In the genomic region with DNA sequence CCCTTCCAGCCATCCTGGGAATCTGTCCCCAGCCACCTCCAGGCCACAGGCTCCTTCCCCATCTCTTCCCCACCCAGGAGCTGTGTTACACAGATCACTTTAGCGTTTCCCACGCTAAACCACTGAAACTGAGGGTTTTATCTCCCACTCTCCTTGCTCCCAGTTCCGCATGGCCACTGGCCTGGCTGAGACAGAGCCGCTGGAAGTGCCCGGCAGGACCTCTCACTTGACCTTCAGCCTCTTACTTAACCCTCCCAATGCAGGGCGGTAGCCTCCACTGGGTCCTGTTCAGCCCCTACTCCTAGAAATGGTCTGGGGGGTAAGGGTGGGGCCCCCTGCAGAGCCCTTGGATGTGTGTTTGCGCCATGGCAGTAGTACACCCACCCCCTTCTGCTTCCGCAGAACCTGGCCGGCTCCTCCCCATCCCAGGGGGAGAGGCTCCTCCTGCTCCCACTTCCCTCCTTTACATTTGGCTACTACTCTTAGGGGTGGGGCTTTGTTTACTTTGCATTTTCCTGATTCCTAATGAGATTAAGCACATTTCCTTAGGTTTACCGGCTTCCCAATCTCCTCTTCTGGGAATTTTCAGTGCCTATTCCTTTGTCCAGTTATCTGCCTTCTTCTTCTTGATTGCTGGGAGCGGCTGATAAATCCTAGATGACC, we compare ENCODE assay signal across 10 cellular contexts. TPM values are rescaled to one million over a fixed set of nuclear protein-coding genes. Genes with fewer than 3 reads are reported as not detected.
DNase-seq lines count a peak whose midpoint lies in the region; ATAC-seq and TF ChIP-seq lines count a peak whose summit lies in the region.
"Not testable (repeated sequence)": the region's sequence is repeated elsewhere in the genome, so short reads cannot be mapped to it uniquely, and the experiment has no call there.
"Had no signal": no experiment of that assay in that cellular context is flagged by ENCODE, and none has a peak within 500 bp of the region (broad histone marks: within the 10 kb centered on the region; RNA-seq: fewer than 3 reads in every experiment).

No MANE protein-coding gene starts in this region.

- peak overlapping the region; percentile 67 for H3K27ac Mint-ChIP-seq in dendritic cell treated with granulocyte-macrophage colony-stimulating factor and Interleukin-4, amounts not matched to agents 40 ng/mL and 50 ng/mL, for 4 days

- H3K27me3 Mint-ChIP-seq in dendritic cell treated with granulocyte-macrophage colony-stimulating factor and Interleukin-4, amounts not matched to agents 40 ng/mL and 50 ng/mL, for 4 days = not testable (repeated sequence)

- H4K91ac ChIP-seq in trophoblast cell (ENCODE audit: low read depth, low read length) = peak overlapping the region; percentile 79

- WGBS in HUES64 = 27% methylated on average over 7 of the region's 11 CpGs
- WGBS in hepatocyte (ENCODE audit: low lambda C conversion rate, missing lambda C conversion rate) = 48% methylated on average over 11 of the region's 11 CpGs
- 55% methylated on average over 7 of the region's 11 CpGs for WGBS in right lobe of liver (ENCODE audit: insufficient coverage, low coverage, low lambda C conversion rate, missing lambda C conversion rate)
- no CpG with 5 or more reads among the region's 11 CpGs for WGBS in trophoblast cell (ENCODE audit: extremely low coverage, insufficient coverage, insufficient read length)

- not testable (repeated sequence) for H3K79me2 ChIP-seq in hepatocyte; trophoblast cell (ENCODE audit: control insufficient read depth, insufficient read depth, low read length, poor library complexity)

- peak; percentile 57 for DNase-seq in SK-N-MC (ENCODE audit: low read depth, low spot score)
- DNase-seq in hepatocyte (ENCODE audit: low spot score); right lobe of liver; trophoblast cell: not testable (repeated sequence)

- H3K4me1 Mint-ChIP-seq in dendritic cell treated with granulocyte-macrophage colony-stimulating factor and Interleukin-4, amounts not matched to agents 40 ng/mL and 50 ng/mL, for 4 days (ENCODE audit: low read depth) = peaks cover 20% of the 10 kb centered on the region

- not testable (repeated sequence) for H2BK5ac ChIP-seq in trophoblast cell (ENCODE audit: low read depth, low read length, poor library complexity)

- H3K4me3 ChIP-seq in HUES64 (ENCODE audit: low read length) (peak overlapping the region; percentile 27; the same call in 1 of the 2 replicates), SK-N-MC (peak overlapping the region; percentile 74)
- H3K4me3 ChIP-seq in hepatocyte; right lobe of liver; trophoblast cell (ENCODE audit: low read depth, low read length): not testable (repeated sequence)

- H3K36me3 ChIP-seq in ES-I3 (ENCODE audit: insufficient read depth, low read length); HUES64 (ENCODE audit: insufficient read depth, low read length); SK-N-MC (ENCODE audit: insufficient read depth, low read length); hepatocyte (replicated peaks; ENCODE audit: insufficient read depth, low read depth); right lobe of liver; trophoblast cell (ENCODE audit: control insufficient read depth in 1 of 2, insufficient read depth in 2 of 2, low read length in 2 of 2): not testable (repeated sequence)

- peak overlapping the region; percentile 2 for H2BK12ac ChIP-seq in trophoblast cell (ENCODE audit: low read length)

- peak overlapping the region; percentile 0 for H3K14ac ChIP-seq in trophoblast cell (ENCODE audit: low read length)

- peak overlapping the region; percentile 25 for H4K8ac ChIP-seq in trophoblast cell (ENCODE audit: low read depth, low read length)

- not testable (repeated sequence) for H3K9me2 ChIP-seq in hepatocyte (replicated peaks; ENCODE audit: insufficient read depth)

- H3K9me3 Mint-ChIP-seq in dendritic cell treated with granulocyte-macrophage colony-stimulating factor and Interleukin-4, amounts not matched to agents 40 ng/mL and 50 ng/mL, for 4 days = not testable (repeated sequence)

- intact Hi-C loops in dendritic cell treated with granulocyte-macrophage colony-stimulating factor and Interleukin-4, amounts not matched to agents 40 ng/mL and 50 ng/mL, for 4 days (cut with micrococcal nuclease); right lobe of liver (cut with DNase I): not testable (repeated sequence)

- peaks cover 20% of the 10 kb centered on the region for H3K79me1 ChIP-seq in trophoblast cell (ENCODE audit: low read length)

- not testable (repeated sequence) for H3K9me3 ChIP-seq in ES-I3 (ENCODE audit: control insufficient read depth, insufficient read depth, low read length); HUES64 (ENCODE audit: insufficient read depth, low read depth, low read length); SK-N-MC (ENCODE audit: low read depth, low read length); hepatocyte (ENCODE audit: low read depth); right lobe of liver; trophoblast cell (ENCODE audit: insufficient read depth, low read depth, low read length)

- TF ChIP-seq CTCF in hepatocyte (IDR thresholded peaks at IDR 0.05; ENCODE audit: poor library complexity); right lobe of liver (IDR thresholded peaks at IDR 0.05): not testable (repeated sequence)

- H2AFZ ChIP-seq in hepatocyte; trophoblast cell (ENCODE audit: insufficient read depth, low read length, poor library complexity): not testable (repeated sequence)

- not testable (repeated sequence) for H3K36me3 Mint-ChIP-seq in dendritic cell treated with granulocyte-macrophage colony-stimulating factor and Interleukin-4, amounts not matched to agents 40 ng/mL and 50 ng/mL, for 4 days (ENCODE audit: low read depth)

- H3K23ac ChIP-seq in trophoblast cell (ENCODE audit: low read length) = not testable (repeated sequence)

- H3K4me2 ChIP-seq in hepatocyte; trophoblast cell (ENCODE audit: low read length): not testable (repeated sequence)

- TF ChIP-seq POLR2A in right lobe of liver (IDR thresholded peaks at IDR 0.05) = not testable (repeated sequence)

- H3K9ac ChIP-seq in ES-I3 (ENCODE audit: low read depth, low read length) (peak overlapping the region; percentile 39), HUES64 (ENCODE audit: low read depth, low read length) (peak overlapping the region; percentile 13; the same call in 1 of the 2 replicates), SK-N-MC (ENCODE audit: insufficient read length) (peak overlapping the region; percentile 67)
- not testable (repeated sequence) for H3K9ac ChIP-seq in trophoblast cell (ENCODE audit: low read length)

- H3K4me3 Mint-ChIP-seq in dendritic cell treated with granulocyte-macrophage colony-stimulating factor and Interleukin-4, amounts not matched to agents 40 ng/mL and 50 ng/mL, for 4 days = not testable (repeated sequence)

- H3K4me1 ChIP-seq in ES-I3 (ENCODE audit: insufficient read depth, low read length) (peaks cover 30% of the 10 kb centered on the region; the same call in 1 of the 2 replicates), HUES64 (ENCODE audit: insufficient read depth, low read length) (peaks cover 36% of the 10 kb centered on the region), hepatocyte (ENCODE audit: insufficient read depth) (peaks cover 43% of the 10 kb centered on the region), trophoblast cell (ENCODE audit: control insufficient read depth in 1 of 2, insufficient read depth in 2 of 2, low read length in 2 of 2) (peaks cover 4 to 22% of the 10 kb centered on the region in 2 experiments)
- H3K4me1 ChIP-seq in right lobe of liver = not testable (repeated sequence)

- peak overlapping the region; percentile 11 for H4K12ac ChIP-seq in trophoblast cell (ENCODE audit: low read depth, low read length)

- H3K27me3 ChIP-seq in HUES64 (ENCODE audit: insufficient read depth, low read length); hepatocyte; right lobe of liver; trophoblast cell (ENCODE audit: insufficient read depth, low read length): not testable (repeated sequence)

- not testable (repeated sequence) for H3K18ac ChIP-seq in trophoblast cell (ENCODE audit: low read length)

- not testable (repeated sequence) for H3K4ac ChIP-seq in trophoblast cell (ENCODE audit: low read depth, low read length)

- peak overlapping the region; percentile 15 for H2BK120ac ChIP-seq in trophoblast cell (ENCODE audit: insufficient read depth, low read length, poor library complexity)

- peak in 3 of 4 donors; percentile 6 to 23 (median 21) for ATAC-seq in right lobe of liver

- peak overlapping the region; percentile 84 for H3K27ac ChIP-seq in HUES64 (ENCODE audit: low read depth, low read length)
- H3K27ac ChIP-seq in SK-N-MC = peak overlapping the region; percentile 97
- H3K27ac ChIP-seq in hepatocyte = peak overlapping the region; percentile 50
- not testable (repeated sequence) for H3K27ac ChIP-seq in right lobe of liver
- H3K27ac ChIP-seq in trophoblast cell (ENCODE audit: low read depth, low read length) = peak overlapping the region; percentile 54

- H2AK5ac ChIP-seq in trophoblast cell (ENCODE audit: low read length) = not testable (repeated sequence)

- not testable (repeated sequence) for H4K20me1 ChIP-seq in hepatocyte (ENCODE audit: insufficient read depth, poor library complexity, severe bottlenecking)

RNA-seq across cellular contexts. Expression of a gene that starts 49.6 kb away (rescaled TPM):
- 0.85 TPM for polyA plus RNA-seq in HUES64 (2013, experiment 1 of 2)
- polyA plus RNA-seq in HUES64 (2013, experiment 2 of 2) = 0.89 TPM
- total RNA-seq in hepatocyte = 4.3 and 5.6 TPM in 2 replicates
- 5.7 and 10.3 TPM in 2 replicates for polyA plus RNA-seq in hepatocyte
- 10 to 100 TPM in 2 of 6 experiments, 1 to 10 TPM in 4; 4.8 to 13.8 (median 8.9) TPM for total RNA-seq in right lobe of liver
- polyA plus RNA-seq in trophoblast cell (2013) = 0.12 and 0.15 TPM in 2 replicates
- total RNA-seq: activated B cell treated with CpG ODN at 0.5 μM for 24 hours; activated CD4-positive, alpha-beta T cell treated with anti-CD3 and anti-CD28 coated beads, Interleukin-2, amount 10 ng/mL, durations not matched to agents 7 days and 5 days; activated CD8-positive, alpha-beta memory T cell treated with anti-CD3 and anti-CD28 coated beads for 36 hours had no signal
